ENCODE assay signal across 16 cellular contexts in genomic region chr5:131611064-131611381, GRCh38.
"Had no signal": no experiment of that assay in that cellular context is flagged by ENCODE, and none has a peak within 500 bp of the region (broad histone marks: within the 10 kb centered on the region; RNA-seq: fewer than 3 reads in every experiment).

No MANE protein-coding gene starts in this region.

- H3K27ac ChIP-seq: psoas muscle had no signal

- H3K27me3 Mint-ChIP-seq: activated naive CD8-positive, alpha-beta T cell treated with anti-CD3 and anti-CD28 coated beads, Interleukin-2, amount 10 ng/mL, durations not matched to agents 7 days and 5 days; effector memory CD8-positive, alpha-beta T cell; stimulated activated naive CD8-positive, alpha-beta T cell treated with anti-CD3 and anti-CD28 coated beads, Interleukin-15, amount 100 ng/mL, for 72 hours had no signal

- H3K4me3 Mint-ChIP-seq: activated naive CD8-positive, alpha-beta T cell treated with anti-CD3 and anti-CD28 coated beads, Interleukin-2, amount 10 ng/mL, durations not matched to agents 7 days and 5 days; effector memory CD8-positive, alpha-beta T cell; natural killer cell; stimulated activated naive CD8-positive, alpha-beta T cell treated with anti-CD3 and anti-CD28 coated beads, Interleukin-15, amount 100 ng/mL, for 72 hours had no signal

- H3K4me3 ChIP-seq: lung, psoas muscle, sigmoid colon had no signal

- H3K9me3 Mint-ChIP-seq: effector memory CD8-positive, alpha-beta T cell; natural killer cell; stimulated activated naive CD8-positive, alpha-beta T cell treated with anti-CD3 and anti-CD28 coated beads, Interleukin-15, amount 100 ng/mL, for 72 hours had no signal

- H3K9me3 ChIP-seq: psoas muscle, sigmoid colon had no signal

- H3K27me3 ChIP-seq: sigmoid colon had no signal

- H3K27ac Mint-ChIP-seq: activated naive CD8-positive, alpha-beta T cell treated with anti-CD3 and anti-CD28 coated beads, Interleukin-2, amount 10 ng/mL, durations not matched to agents 7 days and 5 days; stimulated activated naive CD8-positive, alpha-beta T cell treated with anti-CD3 and anti-CD28 coated beads, Interleukin-15, amount 100 ng/mL, for 72 hours had no signal

- H3K36me3 ChIP-seq: sigmoid colon had no signal

- H3K36me3 Mint-ChIP-seq: natural killer cell had no signal

- DNase-seq: activated gamma-delta T cell; activated naive CD8-positive, alpha-beta T cell treated with anti-CD3 and anti-CD28 coated beads, Interleukin-2, amount 10 ng/mL, durations not matched to agents 7 days and 5 days; activated T-cell treated with anti-CD3 and anti-CD28 coated beads, Interleukin-2, amount 50 U/mL, for 48 hours; anterior cingulate cortex; central memory CD4-positive, alpha-beta T cell; effector memory CD8-positive, alpha-beta T cell; erythroblast; hypothalamus; natural killer cell; nucleus accumbens; psoas muscle; sigmoid colon; stimulated activated CD4-positive, alpha-beta T cell treated with anti-CD3 and anti-CD28 coated beads, Interleukin-4, amount 100 ng/mL, for 4 hours; stimulated activated naive CD8-positive, alpha-beta T cell treated with anti-CD3 and anti-CD28 coated beads, Interleukin-15, amount 100 ng/mL, for 72 hours; T-helper 1 cell had no signal
